Comparison of ENCODE assay signal across 20 cellular contexts in genomic region chr2:172821370-172822338, GRCh38.
DNase-seq lines count a peak whose midpoint lies in the region; ATAC-seq, FAIRE-seq and TF ChIP-seq lines count a peak whose summit lies in the region.
"Had no signal": no experiment of that assay in that cellular context is flagged by ENCODE, and none has a peak within 500 bp of the region (broad histone marks: within the 10 kb centered on the region; RNA-seq: fewer than 3 reads in every experiment).

No MANE protein-coding gene starts in this region.

- no peaks in the 10 kb centered on the region for H3K36me3 ChIP-seq in endothelial cell of umbilical vein (ENCODE audit: control insufficient read depth in 2 of 2, extremely low read depth in 1 of 2, insufficient read depth in 2 of 2, low read length in 2 of 2)
- H3K36me3 ChIP-seq in lower lobe of right lung, result no peaks in the 10 kb centered on the region
- H3K36me3 ChIP-seq in aorta (ENCODE audit: control insufficient read depth in 1 of 2, insufficient read depth in 2 of 2, low read length in 1 of 2), result no peaks in the 10 kb centered on the region
- H3K36me3 ChIP-seq: brain microvascular endothelial cell, SJSA1 had no signal

- 24 to 26% methylated on average over 7 of the region's 7 CpGs for WGBS in aorta, 2 donors

- H3K4me1 ChIP-seq in endothelial cell of umbilical vein (ENCODE audit: control insufficient read depth, extremely low read depth, insufficient read depth, low read length), result peaks cover 18% of the 10 kb centered on the region
- no peaks in the 10 kb centered on the region for H3K4me1 ChIP-seq in lower lobe of right lung
- peaks cover 0 to 4% of the 10 kb centered on the region in 2 donors for H3K4me1 ChIP-seq in aorta (ENCODE audit: control insufficient read depth in 1 of 2, insufficient read depth in 2 of 2, low read length in 2 of 2)
- H3K4me1 ChIP-seq: SJSA1 had no signal

- peak overlapping the region; percentile 80 for H3K27ac ChIP-seq in endothelial cell of umbilical vein (ENCODE audit: insufficient read depth, low read depth, low read length)
- peak overlapping the region; percentile 51 for H3K27ac ChIP-seq in lower lobe of right lung
- H3K27ac ChIP-seq in aorta (ENCODE audit: low read depth in 1 of 2, low read length in 2 of 2), result no peak overlapping the region
- H3K27ac ChIP-seq: brain microvascular endothelial cell, SJSA1 had no signal

- H3K9ac ChIP-seq in endothelial cell of umbilical vein (replicated peaks; ENCODE audit: extremely low read depth, insufficient read depth, low read length), result peak overlapping the region; percentile 61

- peak; percentile 16 for ATAC-seq in Right ventricle myocardium inferior
- ATAC-seq in lower lobe of right lung, result no peak
- ATAC-seq in aorta (ENCODE audit: low FRiP score), result peak; percentile 58
- ATAC-seq: left colon; naive thymus-derived CD4-positive, alpha-beta T cell had no signal

- no peaks in the 10 kb centered on the region for H3K79me2 ChIP-seq in endothelial cell of umbilical vein (ENCODE audit: control insufficient read depth, insufficient read depth, low read length)

- intact Hi-C loops in Right ventricle myocardium inferior (cut with DNase I), result loop anchor here (5.0 kb wide), 1 partner anchor 41 kb away; no protein-coding TSS in a partner anchor
- intact Hi-C loops in cardiac septum (cut with DNase I), result loop anchor here (1.0 kb wide), 2 partner anchors 41 to 110 kb away; no protein-coding TSS in a partner anchor
- intact Hi-C loops in endothelial cell of umbilical vein (cut with micrococcal nuclease), result loop anchor here (1.0 kb wide), 1 partner anchor 15 kb away; no protein-coding TSS in a partner anchor
- intact Hi-C loops in lower lobe of right lung (cut with DNase I), result no loop called here
- intact Hi-C loops in aorta (cut with DNase I), result no loop called here

- H3K27me3 ChIP-seq in endothelial cell of umbilical vein (ENCODE audit: control insufficient read depth in 2 of 2, insufficient read depth in 2 of 2, low read length in 2 of 2), result no peaks in the 10 kb centered on the region
- no peaks in the 10 kb centered on the region for H3K27me3 ChIP-seq in lower lobe of right lung (ENCODE audit: low read depth)
- no peaks in the 10 kb centered on the region for H3K27me3 ChIP-seq in aorta (ENCODE audit: control insufficient read depth in 1 of 2, insufficient read depth in 2 of 2, low read length in 1 of 2)
- H3K27me3 ChIP-seq: brain microvascular endothelial cell, SJSA1 had no signal

- peak; percentile 80 for FAIRE-seq in endothelial cell of umbilical vein (lab: Jason Lieb, UNC)

- BruUV-seq in endothelial cell of umbilical vein (replicated peaks; lab: Mats Ljungman, UMichigan), result TSS peak; percentile 52

- CTCF ChIA-PET in endothelial cell of umbilical vein (lab: Charles Lee), result interaction anchor here (0.8 to 2.8 kb wide), 10 partner anchors 8 to 1520 kb away, joined by 3 to 28 read pairs (median 3); no protein-coding TSS in a partner anchor

- H3K9me3 ChIP-seq in endothelial cell of umbilical vein (replicated peaks; ENCODE audit: control insufficient read depth, insufficient read depth, low read length), result no peaks in the 10 kb centered on the region
- H3K9me3 ChIP-seq in lower lobe of right lung, result no peaks in the 10 kb centered on the region
- H3K9me3 ChIP-seq in aorta (ENCODE audit: control insufficient read depth, low read length), result no peaks in the 10 kb centered on the region
- H3K9me3 ChIP-seq: SJSA1 had no signal

- no peak for TF ChIP-seq CTCF in endothelial cell of umbilical vein (IDR thresholded peaks at IDR 0.05; ENCODE audit: extremely low read depth in 1 of 2, insufficient read depth in 1 of 2, low read depth in 1 of 2, low read length in 2 of 2)
- TF ChIP-seq CTCF in lower lobe of right lung (IDR thresholded peaks at IDR 0.05), result no peak
- no peak for TF ChIP-seq CTCF in GM13977 (IDR thresholded peaks at IDR 0.05; ENCODE audit: extremely low read depth, insufficient read depth, missing control alignments)

- peak overlapping the region in 2 of 3 experiments; percentile 29 to 60 for H3K4me3 ChIP-seq in endothelial cell of umbilical vein (replicated peaks in 1 of 3; ENCODE audit: insufficient read depth in 1 of 3, low read depth in 1 of 3, low read length in 3 of 3)
- peak overlapping the region; percentile 48 for H3K4me3 ChIP-seq in lower lobe of right lung
- H3K4me3 ChIP-seq in aorta (ENCODE audit: low read length in 2 of 2), result no peak overlapping the region
- H3K4me3 ChIP-seq: SJSA1 had no signal

- POLR2A ChIA-PET in endothelial cell of umbilical vein (lab: Charles Lee), result interaction anchor here (0.6 kb wide), 2 partner anchors 37 to 126 kb away, joined by 4 read pairs; no protein-coding TSS in a partner anchor

- DNase-seq in Right ventricle myocardium inferior (ENCODE audit: missing footprints), result no peak
- no peak for DNase-seq in cardiac septum (ENCODE audit: low spot score)
- peak; percentile 92 for DNase-seq in endothelial cell of umbilical vein (ENCODE audit: low read depth, low spot score)
- DNase-seq in lower lobe of right lung, result no peak
- no peak for DNase-seq in aorta
- DNase-seq in EL, result no peak
- DNase-seq in GM13977 (ENCODE audit: low spot score), result no peak
- no peak for DNase-seq in NCI-H446 (lab: John Stamatoyannopoulos, UW)
- DNase-seq: 8988T; activated naive CD4-positive, alpha-beta T cell treated with anti-CD3 and anti-CD28 coated beads, Interleukin-2, amount 10 ng/mL, durations not matched to agents 7 days and 5 days; brain microvascular endothelial cell; left colon; naive thymus-derived CD4-positive, alpha-beta T cell; NCI-H1048; NCI-H2081 treated with DMSO at 0.1 percent for 48 hours; NCI-H526; OCI-M1; posterior cingulate gyrus; trophoblast cell had no signal

- dilution Hi-C loops in endothelial cell of umbilical vein (cut with MboI; ENCODE audit: extremely low pct_ligation_motif_present, low sequenced_read_pairs), result no loop called here

- H3K4me2 ChIP-seq in endothelial cell of umbilical vein (ENCODE audit: insufficient read depth, low read length), result peak overlapping the region; percentile 59

- TF ChIP-seq POLR2A in endothelial cell of umbilical vein (IDR thresholded peaks at IDR 0.05; ENCODE audit: low read depth, low read length), result peak; percentile 38

- H3K9me1 ChIP-seq in endothelial cell of umbilical vein (replicated peaks; ENCODE audit: control insufficient read depth, extremely low read depth, insufficient read depth, low read length), result no peaks in the 10 kb centered on the region

- in situ Hi-C loops in GM13977 (cut with MboI; ENCODE audit: low pct_unique_long_range_greater_than_20kb, low sequenced_read_pairs, unreplicated experiment), result no loop called here

- H4K20me1 ChIP-seq in endothelial cell of umbilical vein (replicated peaks; ENCODE audit: control insufficient read depth, extremely low read depth, insufficient read depth, low read length), result no peaks in the 10 kb centered on the region

- H2AFZ ChIP-seq in endothelial cell of umbilical vein (ENCODE audit: low read depth, low read length), result peak overlapping the region; percentile 82

TF ChIP-seq in endothelial cell of umbilical vein, 7 proteins besides CTCF, POLR2A, EP300 and RAD21:
- no peak for TF ChIP-seq EZH2 (IDR thresholded peaks at IDR 0.05; ENCODE audit: borderline replicate concordance, low read depth, low read length, severe bottlenecking)
- no peak for TF ChIP-seq MYC (IDR thresholded peaks at IDR 0.05; ENCODE audit: low read depth, low read length)
- TF ChIP-seq FOS (IDR thresholded peaks at IDR 0.05; ENCODE audit: borderline replicate concordance, insufficient read depth, low read length), result no peak
- TF ChIP-seq POLR2AphosphoS5 (IDR thresholded peaks at IDR 0.05; ENCODE audit: insufficient read depth, low read depth, low read length), result peak; percentile 35
- no peak for TF ChIP-seq MAX (IDR thresholded peaks at IDR 0.05; ENCODE audit: insufficient read depth, insufficient read length)

Comparison
In these comparisons a context has a peak if more than half of its experiments do, and no peak if none do; other contexts are left out.
1. ATAC-seq: peak in Right ventricle myocardium inferior (single experiment) and aorta (single experiment); none in lower lobe of right lung (0 of 2).
2. H3K27ac ChIP-seq: peak in endothelial cell of umbilical vein (single experiment) and lower lobe of right lung (single experiment); none in aorta (0 of 2).
3. H3K4me3 ChIP-seq: peak in endothelial cell of umbilical vein (2 of 3) and lower lobe of right lung (single experiment); none in aorta (0 of 2).
4. intact Hi-C loops: an anchor here in Right ventricle myocardium inferior (5.0 kb wide), cardiac septum (1.0 kb wide) and endothelial cell of umbilical vein (1.0 kb wide); none called in lower lobe of right lung and aorta.